In genomic region chr1:168019407-168019806, GRCh38 we compare ENCODE assay signal across 11 cellular contexts.
"Had no signal": no experiment of that assay in that cellular context is flagged by ENCODE, and none has a peak within 500 bp of the region (broad histone marks: within the 10 kb centered on the region; RNA-seq: fewer than 3 reads in every experiment).

No MANE protein-coding gene starts in this region.

- H3K27me3 ChIP-seq: ascending aorta, foreskin keratinocyte, testis had no signal

- H3K4me3 ChIP-seq: ascending aorta, left ventricle myocardium inferior, testis had no signal

- H3K4me1 Mint-ChIP-seq: activated naive CD8-positive, alpha-beta T cell treated with anti-CD3 and anti-CD28 coated beads, Interleukin-2, amount 10 ng/mL, durations not matched to agents 7 days and 5 days; stimulated activated naive CD8-positive, alpha-beta T cell treated with anti-CD3 and anti-CD28 coated beads, Interleukin-15, amount 100 ng/mL, for 72 hours had no signal

- H3K9me3 ChIP-seq: ascending aorta, left ventricle myocardium inferior, testis had no signal

- H3K4me3 Mint-ChIP-seq: activated naive CD8-positive, alpha-beta T cell treated with anti-CD3 and anti-CD28 coated beads, Interleukin-2, amount 10 ng/mL, durations not matched to agents 7 days and 5 days; activated T-cell treated with anti-CD3 and anti-CD28 coated beads, Interleukin-2, amount 50 U/mL, for 72 hours; stimulated activated naive CD8-positive, alpha-beta T cell treated with anti-CD3 and anti-CD28 coated beads, Interleukin-15, amount 100 ng/mL, for 72 hours had no signal

- DNase-seq: activated CD4-positive, alpha-beta T cell treated with anti-CD3 and anti-CD28 coated beads, Interleukin-2, amount 50 U/mL, for 48 hours; activated gamma-delta T cell treated with Interleukin-2 at 50 U/mL for 16 hours; activated naive CD8-positive, alpha-beta T cell treated with anti-CD3 and anti-CD28 coated beads, Interleukin-2, amount 10 ng/mL, durations not matched to agents 7 days and 5 days; activated T-cell treated with anti-CD3 and anti-CD28 coated beads, Interleukin-2, amount 50 U/mL, for 72 hours; foreskin keratinocyte; left ventricle myocardium inferior; stimulated activated CD4-positive, alpha-beta T cell treated with anti-CD3 and anti-CD28 coated beads, Interleukin-15, amount 100 ng/mL, for 24 hours; stimulated activated CD4-positive, alpha-beta T cell treated with anti-CD3 and anti-CD28 coated beads, Interleukin-4, amount 100 ng/mL, for 24 hours; stimulated activated naive CD8-positive, alpha-beta T cell treated with anti-CD3 and anti-CD28 coated beads, Interleukin-15, amount 100 ng/mL, for 72 hours; testis had no signal

- H3K4me1 ChIP-seq: ascending aorta, foreskin keratinocyte, testis had no signal

- H3K27ac Mint-ChIP-seq: activated naive CD8-positive, alpha-beta T cell treated with anti-CD3 and anti-CD28 coated beads, Interleukin-2, amount 10 ng/mL, durations not matched to agents 7 days and 5 days; activated T-cell treated with anti-CD3 and anti-CD28 coated beads, Interleukin-2, amount 50 U/mL, for 72 hours; stimulated activated naive CD8-positive, alpha-beta T cell treated with anti-CD3 and anti-CD28 coated beads, Interleukin-15, amount 100 ng/mL, for 72 hours had no signal

- H3K27ac ChIP-seq: ascending aorta, foreskin keratinocyte, left ventricle myocardium inferior, testis had no signal

- ATAC-seq: foreskin keratinocyte; stimulated activated naive CD8-positive, alpha-beta T cell treated with anti-CD3 and anti-CD28 coated beads, Interleukin-15, amount 100 ng/mL, for 72 hours had no signal

- H3K27me3 Mint-ChIP-seq: activated naive CD8-positive, alpha-beta T cell treated with anti-CD3 and anti-CD28 coated beads, Interleukin-2, amount 10 ng/mL, durations not matched to agents 7 days and 5 days; stimulated activated naive CD8-positive, alpha-beta T cell treated with anti-CD3 and anti-CD28 coated beads, Interleukin-15, amount 100 ng/mL, for 72 hours had no signal

- H3K9me3 Mint-ChIP-seq: activated naive CD8-positive, alpha-beta T cell treated with anti-CD3 and anti-CD28 coated beads, Interleukin-2, amount 10 ng/mL, durations not matched to agents 7 days and 5 days; activated T-cell treated with anti-CD3 and anti-CD28 coated beads, Interleukin-2, amount 50 U/mL, for 72 hours; stimulated activated naive CD8-positive, alpha-beta T cell treated with anti-CD3 and anti-CD28 coated beads, Interleukin-15, amount 100 ng/mL, for 72 hours had no signal
